ENCODE assay signal across 21 cellular contexts in the genomic region with DNA sequence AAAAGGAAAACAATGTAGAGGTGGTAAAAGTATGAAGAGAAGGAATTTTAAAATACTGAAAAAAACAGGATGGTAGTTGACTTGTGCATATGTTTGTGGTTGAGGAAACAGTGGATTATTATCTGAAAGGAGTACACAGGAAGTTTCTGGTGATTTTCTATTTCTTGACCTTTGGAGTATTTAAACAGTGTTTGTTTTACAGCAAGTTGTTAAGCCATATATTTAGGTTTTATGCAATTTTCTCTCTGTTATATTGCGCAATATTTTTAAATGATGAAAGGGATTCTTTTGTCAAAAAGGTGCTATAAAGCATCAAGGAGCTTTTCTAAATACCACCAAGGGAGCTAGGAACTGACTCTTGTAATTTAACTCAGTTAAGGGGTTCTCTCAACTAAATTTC.
"Had no signal": no experiment of that assay in that cellular context is flagged by ENCODE, and none has a peak within 500 bp of the region (broad histone marks: within the 10 kb centered on the region; RNA-seq: fewer than 3 reads in every experiment).

No MANE protein-coding gene starts in this region.

- H3K4me3 ChIP-seq: adrenal gland, esophagus squamous epithelium, psoas muscle, skin epidermis, suprapubic skin, vagina had no signal

- H3K27ac ChIP-seq: adrenal gland, esophagus squamous epithelium, psoas muscle, skin epidermis, suprapubic skin, vagina, WERI-Rb-1 had no signal

- H3K9me3 ChIP-seq: adrenal gland, esophagus squamous epithelium, psoas muscle, suprapubic skin, vagina had no signal

- H3K36me3 ChIP-seq: adrenal gland, esophagus squamous epithelium, suprapubic skin, vagina, WERI-Rb-1 had no signal

- DNase-seq: activated CD4-positive, alpha-beta memory T cell treated with anti-CD3 and anti-CD28 coated beads for 36 hours; activated gamma-delta T cell treated with Interleukin-2 at 50 U/mL for 16 hours; activated T-cell treated with anti-CD3 and anti-CD28 coated beads for 4 hours; adrenal gland; cerebellar nuclear complex; effector memory CD8-positive, alpha-beta T cell; esophagus squamous epithelium; glutamatergic neuron; hypothalamus; left ventricle myocardium superior; naive thymus-derived CD4-positive, alpha-beta T cell; psoas muscle; right cardiac atrium; stimulated activated CD4-positive, alpha-beta T cell treated with anti-CD3 and anti-CD28 coated beads, Interleukin-4, amount 100 ng/mL, for 1 hour; stimulated activated naive CD8-positive, alpha-beta T cell treated with anti-CD3 and anti-CD28 coated beads, Interleukin-15, amount 100 ng/mL, for 72 hours; T-helper 2 cell; trophoblast cell; WERI-Rb-1 had no signal

- H3K4me1 ChIP-seq: adrenal gland, psoas muscle, vagina had no signal

- H3K27me3 ChIP-seq: esophagus squamous epithelium, suprapubic skin, vagina had no signal
